In the genomic region with DNA sequence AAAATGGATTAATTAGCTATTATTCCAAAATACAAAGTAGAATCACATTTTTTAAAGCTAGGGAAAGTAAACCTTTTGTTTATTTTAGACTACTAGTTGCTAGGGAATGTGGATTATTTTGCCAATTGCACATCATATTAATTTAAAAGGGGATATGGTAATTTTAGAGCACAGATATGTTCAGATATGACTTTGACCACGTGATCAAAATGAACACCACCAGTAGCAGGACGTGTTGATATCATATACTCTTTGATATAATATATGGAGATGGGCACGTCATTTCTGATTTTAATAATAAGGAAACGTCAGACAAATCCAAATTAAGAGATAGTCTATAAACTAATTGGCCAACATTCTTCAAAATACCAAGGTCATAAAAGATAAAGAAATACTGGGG, we compare ENCODE assay signal across 7 cellular contexts.
"Had no signal": no experiment of that assay in that cellular context is flagged by ENCODE, and none has a peak within 500 bp of the region (broad histone marks: within the 10 kb centered on the region; RNA-seq: fewer than 3 reads in every experiment).

No MANE protein-coding gene starts in this region.

- FAIRE-seq: H1, H54, HTR-8/SVneo had no signal

- DNase-seq: H9, HCEC 1CT, KG1 had no signal

- H3K4me2 ChIP-seq: GM23338 had no signal

- ATAC-seq: GM23338 had no signal

- H3K4me3 ChIP-seq: GM23338 had no signal

- H2AFZ ChIP-seq: GM23338 had no signal
